20 cellular contexts compared by ENCODE assay signal in the genomic region with DNA sequence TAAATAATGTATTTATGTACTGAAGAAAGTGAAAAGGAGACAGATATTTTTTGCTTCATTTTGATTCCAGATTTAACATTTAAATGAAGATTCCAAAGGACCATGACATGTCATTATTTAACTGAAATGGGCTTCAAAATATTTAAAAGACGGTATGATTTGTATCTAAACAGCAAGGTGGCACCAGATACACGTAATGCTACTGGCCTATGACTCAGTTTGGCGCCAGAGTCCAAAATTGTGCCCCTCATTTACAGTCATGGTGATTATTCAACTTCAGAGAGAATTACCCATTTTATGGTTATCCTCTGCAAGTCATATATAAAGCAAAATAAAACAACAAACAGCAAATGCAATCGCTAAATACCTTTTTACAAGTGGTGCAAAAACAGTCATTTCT.
DNase-seq lines count a peak whose midpoint lies in the region; ATAC-seq and TF ChIP-seq lines count a peak whose summit lies in the region.
"Had no signal": no experiment of that assay in that cellular context is flagged by ENCODE, and none has a peak within 500 bp of the region (broad histone marks: within the 10 kb centered on the region; RNA-seq: fewer than 3 reads in every experiment).

No MANE protein-coding gene starts in this region.

- dilution Hi-C loops in mammary epithelial cell (cut with HindIII; ENCODE audit: low sequenced_read_pairs), result no loop called here

- no peak overlapping the region for H3K4me2 ChIP-seq in mammary epithelial cell (ENCODE audit: insufficient read depth, low read depth, low read length)
- H3K4me2 ChIP-seq: A549 had no signal

- BruUV-seq in mammary epithelial cell (replicated peaks; lab: Mats Ljungman, UMichigan) (TSS peak; percentile 30), Panc1 (replicated peaks; lab: Mats Ljungman, UMichigan) (no TSS peak)

- no peaks in the 10 kb centered on the region for H3K4me1 ChIP-seq in mammary epithelial cell (ENCODE audit: insufficient read depth, low read length)
- H3K4me1 ChIP-seq in breast epithelium, result no peaks in the 10 kb centered on the region
- H3K4me1 ChIP-seq in Panc1 (ENCODE audit: control insufficient read depth, insufficient read depth, low read length), result no peaks in the 10 kb centered on the region
- no peaks in the 10 kb centered on the region for H3K4me1 ChIP-seq in CD8-positive, alpha-beta memory T cell (ENCODE audit: insufficient read depth, low read length)
- H3K4me1 ChIP-seq: A549 had no signal

- TF ChIP-seq CTCF in mammary epithelial cell (conservative IDR thresholded peaks at IDR 0.05 in 1 of 2, IDR thresholded peaks at IDR 0.05 in 1 of 2; ENCODE audit: extremely low read depth in 1 of 2, insufficient read depth in 1 of 2, low read depth in 1 of 2, low read length in 2 of 2), result no peak
- TF ChIP-seq CTCF in breast epithelium (IDR thresholded peaks at IDR 0.05), result no peak
- peak; percentile 18; the same call in 1 of the 2 replicates for TF ChIP-seq CTCF in LNCAP (IDR thresholded peaks at IDR 0.05)
- TF ChIP-seq CTCF in Panc1 (IDR thresholded peaks at IDR 0.05), result peak; percentile 23; the same call in 1 of the 2 replicates

- H2AFZ ChIP-seq in mammary epithelial cell (ENCODE audit: low read depth, low read length), result no peak overlapping the region

- H3K9ac ChIP-seq in mammary epithelial cell (ENCODE audit: insufficient read depth, low read length), result no peak overlapping the region

- H3K9me3 ChIP-seq in mammary epithelial cell (replicated peaks; ENCODE audit: insufficient read depth, low read length) (no peaks in the 10 kb centered on the region), breast epithelium (no peaks in the 10 kb centered on the region), Panc1 (ENCODE audit: control insufficient read depth, insufficient read depth, low read depth, low read length) (no peaks in the 10 kb centered on the region)
- H3K9me3 ChIP-seq in CD8-positive, alpha-beta memory T cell (ENCODE audit: low read length), result no peaks in the 10 kb centered on the region
- H3K9me3 ChIP-seq: A549 had no signal

- H3K36me3 ChIP-seq in mammary epithelial cell (ENCODE audit: insufficient read depth, low read length), result no peaks in the 10 kb centered on the region
- H3K36me3 ChIP-seq in breast epithelium, result no peaks in the 10 kb centered on the region
- no peaks in the 10 kb centered on the region for H3K36me3 ChIP-seq in Panc1 (ENCODE audit: control insufficient read depth, insufficient read depth, low read length)
- no peaks in the 10 kb centered on the region for H3K36me3 ChIP-seq in CD8-positive, alpha-beta memory T cell (ENCODE audit: insufficient read depth, low read length)

- H4K20me1 ChIP-seq in mammary epithelial cell (ENCODE audit: insufficient read depth, low read length), result no peaks in the 10 kb centered on the region

- intact Hi-C loops in mammary epithelial cell (cut with micrococcal nuclease), result no loop called here
- intact Hi-C loops in breast epithelium (cut with DNase I; ENCODE audit: low total_unique reads), result no loop called here
- intact Hi-C loops in Panc1 (cut with micrococcal nuclease; ENCODE audit: unreplicated experiment), result loop anchor here (10.0 kb wide), 1 partner anchor 360 kb away; no protein-coding TSS in a partner anchor

- 96% methylated on average over 4 of the region's 4 CpGs for WGBS in mammary epithelial cell (ENCODE audit: low coverage, missing lambda C conversion rate)

- TF ChIP-seq POLR2A in breast epithelium (IDR thresholded peaks at IDR 0.05), result no peak

- H3K27me3 Mint-ChIP-seq in CD8-positive, alpha-beta memory T cell, result no peaks in the 10 kb centered on the region
- H3K27me3 Mint-ChIP-seq: B cell had no signal

- DNase-seq in mammary epithelial cell (no peak), breast epithelium (ENCODE audit: low spot score in 2 of 2) (no peak), NCI-H748 treated with DMSO at 0.1 percent for 48 hours (lab: John Stamatoyannopoulos, UW) (peak; percentile 82), Panc1 (ENCODE audit: low read depth, low spot score) (no peak), DMS153 treated with DMSO at 0.1 percent for 48 hours (lab: John Stamatoyannopoulos, UW; ENCODE audit: unreplicated experiment) (no peak)
- DNase-seq in CD8-positive, alpha-beta memory T cell, result no peak
- DNase-seq: DND-41, H9, NCI-H1436 treated with DMSO at 0.1 percent for 48 hours, NCI-H2029 treated with DMSO at 0.1 percent for 48 hours, NCI-H446 treated with DMSO at 0.1 percent for 48 hours, NCI-H526 treated with DMSO at 0.1 percent for 48 hours, SIG-M5, T-helper 1 cell had no signal

- H3K36me3 Mint-ChIP-seq in CD8-positive, alpha-beta memory T cell, result peaks cover 0 to 1% (median 0%) of the 10 kb centered on the region in 3 donors
- H3K36me3 Mint-ChIP-seq: IgD-negative memory B cell had no signal

- CTCF ChIA-PET in mammary epithelial cell (lab: Charles Lee; ENCODE audit: low non-redundant PET) (no interaction called here), Panc1 (lab: Charles Lee) (no interaction called here)
- CTCF ChIA-PET in CD8-positive, alpha-beta memory T cell (lab: Charles Lee), result no interaction called here

- POLR2A ChIA-PET in Panc1 (lab: Charles Lee), result no interaction called here
- POLR2A ChIA-PET in CD8-positive, alpha-beta memory T cell (lab: Charles Lee), result no interaction called here

- H3K4me3 Mint-ChIP-seq in CD8-positive, alpha-beta memory T cell, result no peak overlapping the region
- H3K4me3 Mint-ChIP-seq: B cell, H9, IgD-negative memory B cell had no signal

- ATAC-seq in Panc1 (no peak), HG02642 (IDR thresholded peaks at IDR 0.05; ENCODE audit: poor library complexity, unreplicated experiment) (no peak)
- ATAC-seq: A549 had no signal

- H3K79me2 ChIP-seq in mammary epithelial cell (ENCODE audit: insufficient read depth, low read length), result no peaks in the 10 kb centered on the region

- no peak overlapping the region for H3K27ac ChIP-seq in mammary epithelial cell (ENCODE audit: insufficient read depth, low read depth, low read length)
- H3K27ac ChIP-seq in breast epithelium, result no peak overlapping the region
- no peak overlapping the region for H3K27ac ChIP-seq in Panc1 (ENCODE audit: low read length)
- no peak overlapping the region for H3K27ac ChIP-seq in CD8-positive, alpha-beta memory T cell (ENCODE audit: low read depth, low read length)
- H3K27ac ChIP-seq: A549, RWPE1 had no signal

- no peak overlapping the region for H3K27ac Mint-ChIP-seq in CD8-positive, alpha-beta memory T cell
- H3K27ac Mint-ChIP-seq: B cell, H9 had no signal

- in situ Hi-C loops in mammary epithelial cell (cut with MboI; ENCODE audit: low sequenced_read_pairs in 2 of 2) (no loop called here), Panc1 (cut with HindIII; ENCODE audit: low pct_unique_long_range_greater_than_20kb, low sequenced_read_pairs) (no loop called here)

- H3K4me3 ChIP-seq in mammary epithelial cell (replicated peaks in 1 of 3; ENCODE audit: insufficient read depth in 1 of 3, low read depth in 2 of 3, low read length in 3 of 3), result no peak overlapping the region
- H3K4me3 ChIP-seq in breast epithelium, result no peak overlapping the region
- H3K4me3 ChIP-seq in Panc1 (ENCODE audit: low read depth in 2 of 2, low read length in 2 of 2), result no peak overlapping the region
- no peak overlapping the region for H3K4me3 ChIP-seq in CD8-positive, alpha-beta memory T cell (ENCODE audit: low read length)
- H3K4me3 ChIP-seq: A549 had no signal

- H3K9me3 Mint-ChIP-seq in CD8-positive, alpha-beta memory T cell, result no peaks in the 10 kb centered on the region
- H3K9me3 Mint-ChIP-seq: H9 had no signal

- peaks cover 11 to 17% (median 14%) of the 10 kb centered on the region in 3 donors for H3K4me1 Mint-ChIP-seq in CD8-positive, alpha-beta memory T cell
- H3K4me1 Mint-ChIP-seq: B cell had no signal

- no peaks in the 10 kb centered on the region for H3K27me3 ChIP-seq in mammary epithelial cell (ENCODE audit: insufficient read depth, low read length)
- no peaks in the 10 kb centered on the region for H3K27me3 ChIP-seq in breast epithelium
- H3K27me3 ChIP-seq in Panc1 (ENCODE audit: control insufficient read depth, insufficient read depth, low read length), result no peaks in the 10 kb centered on the region
- no peaks in the 10 kb centered on the region for H3K27me3 ChIP-seq in CD8-positive, alpha-beta memory T cell (ENCODE audit: insufficient read depth, low read length, poor library complexity, severe bottlenecking)

Comparison
In these comparisons a context has a peak if more than half of its experiments do, and no peak if none do; other contexts are left out.
1. CTCF ChIP-seq: peak in LNCAP (single experiment) and Panc1 (single experiment); none in mammary epithelial cell (0 of 2) and breast epithelium (0 of 3).